In genomic region chr2:223747392-223748042, GRCh38 we compare ENCODE assay signal across 16 cellular contexts.
DNase-seq lines count a peak whose midpoint lies in the region; ATAC-seq, FAIRE-seq and TF ChIP-seq lines count a peak whose summit lies in the region.
"Had no signal": no experiment of that assay in that cellular context is flagged by ENCODE, and none has a peak within 500 bp of the region (broad histone marks: within the 10 kb centered on the region; RNA-seq: fewer than 3 reads in every experiment).

No MANE protein-coding gene starts in this region.

- H3K9me3 ChIP-seq in A673 (ENCODE audit: low read depth, low read length, poor library complexity, severe bottlenecking), result no peaks in the 10 kb centered on the region
- H3K9me3 ChIP-seq: HAP-1 had no signal

- DNase-seq in A673 (ENCODE audit: low spot score) (peak; percentile 68), RWPE1 (ENCODE audit: low spot score) (peak; percentile 35), bronchial epithelial cell (ENCODE audit: low read depth) (peak; percentile 79), foreskin keratinocyte (peak; percentile 69 to 90), activated T-cell treated with anti-CD3 and anti-CD28 coated beads for 4 hours (no peak), LoVo (ENCODE audit: low spot score) (no peak)
- DNase-seq: AML-193; CD4-positive, alpha-beta T cell; DMS153; DMS79 treated with DMSO at 0.1 percent for 48 hours; GM23248 had no signal

- H3K4me1 ChIP-seq in A673 (ENCODE audit: insufficient read depth, low read length, poor library complexity, severe bottlenecking), result peaks cover 45% of the 10 kb centered on the region
- peaks cover 8% of the 10 kb centered on the region for H3K4me1 ChIP-seq in foreskin keratinocyte
- H3K4me1 ChIP-seq: HAP-1 had no signal

- ATAC-seq in foreskin keratinocyte (peak; percentile 85), GM19324 (IDR thresholded peaks at IDR 0.05; ENCODE audit: low FRiP score, unreplicated experiment) (no peak), GM21619 (IDR thresholded peaks at IDR 0.05; ENCODE audit: unreplicated experiment) (no peak)
- ATAC-seq: GM12878 had no signal

- no peak overlapping the region for H3K4me3 ChIP-seq in A673 (ENCODE audit: low read depth, low read length, poor library complexity, severe bottlenecking)
- H3K4me3 ChIP-seq in bronchial epithelial cell (ENCODE audit: low read depth, low read length), result no peak overlapping the region
- H3K4me3 ChIP-seq: GM12878, GM23248, HAP-1 had no signal

- no peak for FAIRE-seq in bronchial epithelial cell (lab: Jason Lieb, UNC)
- FAIRE-seq: GM12878 had no signal

- POLR2A ChIA-PET in A673 (lab: Charles Lee; ENCODE audit: low non-redundant PET) (interaction anchor here (0.6 to 1.0 kb wide), 2 partner anchors 11 to 704 kb away, joined by 3 to 4 read pairs; no protein-coding TSS in a partner anchor), RWPE1 (lab: Yijun Ruan, JAX; ENCODE audit: low non-redundant PET) (no interaction called here)

- TSS peak; percentile 87 for BruUV-seq in A673 (replicated peaks; lab: Mats Ljungman, UMichigan)

- intact Hi-C loops in A673 (cut with micrococcal nuclease; ENCODE audit: unreplicated experiment), result loop anchor here (1.0 to 5.0 kb wide), 3 partner anchors 390 to 631 kb away; no protein-coding TSS in a partner anchor

- H3K36me3 ChIP-seq in A673 (ENCODE audit: insufficient read depth, low read length, poor library complexity, severe bottlenecking) (no peaks in the 10 kb centered on the region), bronchial epithelial cell (ENCODE audit: control insufficient read depth, insufficient read depth, low read length) (no peaks in the 10 kb centered on the region)
- H3K36me3 ChIP-seq: HAP-1 had no signal

- CTCF ChIA-PET in A673 (lab: Charles Lee) (interaction anchor here (0.6 kb wide), 1 partner anchor 16 kb away, joined by 4 read pairs; no protein-coding TSS in a partner anchor), RWPE1 (lab: Yijun Ruan, JAX) (no interaction called here)

- no peaks in the 10 kb centered on the region for H3K27me3 ChIP-seq in A673 (replicated peaks; ENCODE audit: insufficient read depth, low read depth, low read length, poor library complexity)
- H3K27me3 ChIP-seq in bronchial epithelial cell (ENCODE audit: control insufficient read depth, insufficient read depth, low read length), result no peaks in the 10 kb centered on the region
- H3K27me3 ChIP-seq in foreskin keratinocyte, result no peaks in the 10 kb centered on the region

- H3K27ac ChIP-seq in A673 (ENCODE audit: low read depth, low read length, poor library complexity, severe bottlenecking), result peak overlapping the region; percentile 83
- H3K27ac ChIP-seq in RWPE1, result no peak overlapping the region
- peak overlapping the region; percentile 78 for H3K27ac ChIP-seq in foreskin keratinocyte
- H3K27ac ChIP-seq: C4-2B, GM23248 had no signal

- TF ChIP-seq CTCF in A673 (conservative IDR thresholded peaks at IDR 0.05; ENCODE audit: low read depth, low read length) (no peak), RWPE1 (conservative IDR thresholded peaks at IDR 0.05; ENCODE audit: low read depth) (no peak), bronchial epithelial cell (IDR thresholded peaks at IDR 0.05; ENCODE audit: insufficient read depth, low read length, severe bottlenecking) (no peak), foreskin keratinocyte (conservative IDR thresholded peaks at IDR 0.05) (no peak)

Comparison
In these comparisons a context has a peak if more than half of its experiments do, and no peak if none do; other contexts are left out.
1. DNase-seq: peak in A673 (single experiment), RWPE1 (single experiment), bronchial epithelial cell (single experiment) and foreskin keratinocyte (2 of 2); none in activated T-cell treated with anti-CD3 and anti-CD28 coated beads for 4 hours (single experiment) and LoVo (single experiment).